In genomic region chr2:72325592-72326422, GRCh38 we compare ENCODE assay signal across 8 cellular contexts.
DNase-seq lines count a peak whose midpoint lies in the region; ATAC-seq and TF ChIP-seq lines count a peak whose summit lies in the region.

No MANE protein-coding gene starts in this region.

- intact Hi-C loops in Panc1 (cut with micrococcal nuclease; ENCODE audit: unreplicated experiment) = no loop called here
- intact Hi-C loops in Right ventricle myocardium superior (cut with DNase I) = no loop called here
- intact Hi-C loops in natural killer cell (cut with micrococcal nuclease) = no loop called here

- BruUV-seq in Panc1 (replicated peaks; lab: Mats Ljungman, UMichigan) = no TSS peak

- H3K27ac Mint-ChIP-seq in type B pancreatic cell (no peak overlapping the region), natural killer cell (no peak overlapping the region)

- no peak overlapping the region for H3K4me3 ChIP-seq in Panc1 (ENCODE audit: low read depth in 2 of 2, low read length in 2 of 2)

- H3K4me1 Mint-ChIP-seq in type B pancreatic cell (ENCODE audit: unreplicated experiment) (peaks cover 4% of the 10 kb centered on the region), natural killer cell (peaks cover 0 to 4% of the 10 kb centered on the region in 2 donors)

- H3K27me3 ChIP-seq in Panc1 (ENCODE audit: control insufficient read depth, insufficient read depth, low read length) = no peaks in the 10 kb centered on the region

- CTCF ChIA-PET in Panc1 (lab: Charles Lee) = no interaction called here

- peaks cover 13% of the 10 kb centered on the region for H3K36me3 Mint-ChIP-seq in type B pancreatic cell
- H3K36me3 Mint-ChIP-seq in natural killer cell = no peaks in the 10 kb centered on the region

- TF ChIP-seq CTCF in Panc1 (IDR thresholded peaks at IDR 0.05) (peak; percentile 78), type B pancreatic cell (conservative IDR thresholded peaks at IDR 0.05) (peak; percentile 67), natural killer cell (IDR thresholded peaks at IDR 0.05) (no peak)

- H3K36me3 ChIP-seq in Panc1 (ENCODE audit: control insufficient read depth, insufficient read depth, low read length) = no peaks in the 10 kb centered on the region

- H3K4me1 ChIP-seq in Panc1 (ENCODE audit: control insufficient read depth, insufficient read depth, low read length) = no peaks in the 10 kb centered on the region

- ATAC-seq in HG02678 (IDR thresholded peaks at IDR 0.05; ENCODE audit: unreplicated experiment) (peak; percentile 75), Panc1 (no peak), Right ventricle myocardium superior (ENCODE audit: poor library complexity) (peak; percentile 43), natural killer cell (no peak)

- no peak overlapping the region for H3K27ac ChIP-seq in Panc1 (ENCODE audit: low read length)

- H3K9me3 Mint-ChIP-seq in type B pancreatic cell (peaks cover 4% of the 10 kb centered on the region), natural killer cell (peaks cover 3 to 8% of the 10 kb centered on the region in 2 donors)

- H3K9me3 ChIP-seq in Panc1 (ENCODE audit: control insufficient read depth, insufficient read depth, low read depth, low read length) = no peaks in the 10 kb centered on the region

- H3K27me3 Mint-ChIP-seq in type B pancreatic cell (no peaks in the 10 kb centered on the region), natural killer cell (ENCODE audit: low read depth in 2 of 2) (no peaks in the 10 kb centered on the region)

- POLR2A ChIA-PET in Panc1 (lab: Charles Lee) = no interaction called here

- in situ Hi-C loops in Panc1 (cut with HindIII; ENCODE audit: low pct_unique_long_range_greater_than_20kb, low sequenced_read_pairs) = no loop called here

- DNase-seq in activated CD4-positive, alpha-beta T cell treated with anti-CD3 and anti-CD28 coated beads for 48 hours = peak; percentile 28
- DNase-seq in activated CD4-positive, alpha-beta T cell treated with anti-CD3 and anti-CD28 coated beads, Interleukin-2, amount 50 U/mL, for 4 hours = no peak
- DNase-seq in Panc1 (ENCODE audit: low read depth, low spot score) (no peak), Right ventricle myocardium superior (no peak), type B pancreatic cell (ENCODE audit: extremely low spot score, unreplicated experiment) (no peak), Ammon's horn (ENCODE audit: low spot score) (no peak), natural killer cell (no peak)

- H3K4me3 Mint-ChIP-seq in type B pancreatic cell (no peak overlapping the region), natural killer cell (no peak overlapping the region)

Comparison
In these comparisons a context has a peak if more than half of its experiments do, and no peak if none do; other contexts are left out.
1. ATAC-seq: peak in HG02678 (single experiment) and Right ventricle myocardium superior (single experiment); none in Panc1 (single experiment) and natural killer cell (0 of 3).